ENCODE assay signal across 24 cellular contexts in genomic region chr15:69661446-69661845, GRCh38.
"Had no signal": no experiment of that assay in that cellular context is flagged by ENCODE, and none has a peak within 500 bp of the region (broad histone marks: within the 10 kb centered on the region; RNA-seq: fewer than 3 reads in every experiment).

No MANE protein-coding gene starts in this region.

- H3K4me2 ChIP-seq: hepatocyte had no signal

- H3K4me1 ChIP-seq: foreskin keratinocyte, psoas muscle, thyroid gland had no signal

- H3K27me3 ChIP-seq: thyroid gland, vagina had no signal

- H3K79me2 ChIP-seq: hepatocyte had no signal

- H3K9me3 ChIP-seq: esophagus muscularis mucosa, gastroesophageal sphincter, heart left ventricle, left lung, mucosa of descending colon, psoas muscle, sigmoid colon, stomach, thyroid gland, vagina had no signal

- H2AFZ ChIP-seq: hepatocyte had no signal

- H3K27ac ChIP-seq: esophagus muscularis mucosa, foreskin keratinocyte, gastroesophageal sphincter, heart left ventricle, hepatocyte, left lung, psoas muscle, sigmoid colon, stomach, thyroid gland, vagina had no signal

- H3K36me3 ChIP-seq: esophagus muscularis mucosa, gastroesophageal sphincter, heart left ventricle, left lung, sigmoid colon, stomach, thyroid gland, vagina had no signal

- DNase-seq: dermis blood vessel endothelial cell; effector memory CD4-positive, alpha-beta T cell; foreskin keratinocyte; heart left ventricle; left cardiac atrium; left lung; mesenchymal stem cell; mucosa of descending colon; naive B cell; nucleus accumbens; psoas muscle; right cardiac atrium; sigmoid colon; stimulated activated CD4-positive, alpha-beta T cell treated with anti-CD3 and anti-CD28 coated beads, Interleukin-2, amount 100 ng/mL, for 24 hours; stimulated activated CD4-positive, alpha-beta T cell treated with anti-CD3 and anti-CD28 coated beads, Interleukin-4, amount 100 ng/mL, for 24 hours; stimulated activated naive CD4-positive, alpha-beta T cell treated with Interleukin-2 at 50 U/mL for 16 hours; stomach; thyroid gland; trophoblast cell had no signal

- H3K4me3 ChIP-seq: esophagus muscularis mucosa, gastroesophageal sphincter, heart left ventricle, hepatocyte, left lung, mucosa of descending colon, psoas muscle, sigmoid colon, stomach, thyroid gland, vagina had no signal

- FAIRE-seq: endothelial cell of umbilical vein had no signal
